Comparison of ENCODE assay signal across 8 cellular contexts in the genomic region with DNA sequence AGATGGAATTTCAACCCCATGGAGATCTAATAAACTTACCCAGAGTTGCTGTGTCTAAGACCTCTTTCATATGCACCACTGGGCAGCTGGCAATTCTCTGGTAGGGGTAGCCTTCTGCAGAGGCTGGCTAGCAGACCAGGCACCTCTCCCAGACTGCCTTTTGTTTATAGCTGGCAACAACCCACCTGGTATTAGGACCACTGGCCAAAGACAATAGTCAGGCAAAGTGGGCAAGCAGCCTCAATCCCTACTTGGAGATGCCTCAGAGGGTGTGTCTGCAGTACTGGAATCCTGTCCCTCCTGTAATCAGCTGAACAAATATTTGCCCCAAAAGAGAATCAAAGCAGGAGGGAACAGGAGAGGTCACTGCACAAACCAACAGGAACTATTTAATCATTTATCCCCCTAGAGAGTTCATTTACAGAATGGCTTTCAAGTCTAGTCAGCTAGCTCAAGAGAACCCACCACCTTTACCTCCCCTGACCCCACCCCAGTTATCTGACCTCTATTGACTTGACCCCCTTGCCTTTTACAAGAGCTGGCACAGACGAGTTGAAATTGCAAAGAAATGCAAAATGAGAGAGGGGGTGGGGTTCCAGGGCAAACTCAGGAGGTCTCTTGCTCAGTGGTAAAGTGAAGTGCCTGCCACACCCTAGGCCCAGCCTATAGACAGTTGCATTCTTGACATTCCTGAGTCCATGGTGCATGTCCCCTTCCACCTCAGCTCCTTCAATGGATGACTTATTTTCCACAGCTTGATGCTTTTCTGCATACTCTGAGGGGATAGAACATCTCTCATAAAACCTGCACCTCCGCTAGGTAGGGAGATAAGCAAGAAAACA. TPM values are rescaled to one million over a fixed set of nuclear protein-coding genes. Genes with fewer than 3 reads are reported as not detected.
DNase-seq lines count a peak whose midpoint lies in the region; FAIRE-seq and TF ChIP-seq lines count a peak whose summit lies in the region.

No MANE protein-coding gene starts in this region.

- H3K9me2 ChIP-seq in OCI-LY7 (ENCODE audit: insufficient read depth, low read length), result no peaks in the 10 kb centered on the region

- H2AFZ ChIP-seq in OCI-LY7 (ENCODE audit: low read length), result no peak overlapping the region

- intact Hi-C loops in OCI-LY7 (cut with micrococcal nuclease; ENCODE audit: unreplicated experiment), result loop anchor here (5.0 kb wide), 1 partner anchor 153 kb away; no protein-coding TSS in a partner anchor

- POLR2A ChIA-PET in OCI-LY7 (lab: Charles Lee), result interaction anchor here (0.6 to 2.8 kb wide), 13 partner anchors 10 to 164 kb away, joined by 3 to 22 read pairs (median 4); no protein-coding TSS in a partner anchor

- H3K36me3 ChIP-seq in OCI-LY7 (ENCODE audit: insufficient read depth, low read length), result peaks cover 65% of the 10 kb centered on the region
- no peaks in the 10 kb centered on the region for H3K36me3 ChIP-seq in effector memory CD4-positive, alpha-beta T cell (ENCODE audit: control insufficient read depth, insufficient read depth, low read length)

- H3K4me3 ChIP-seq in OCI-LY7 (ENCODE audit: low read depth, low read length, poor library complexity, severe bottlenecking), result peak overlapping the region; percentile 95
- H3K4me3 ChIP-seq in effector memory CD4-positive, alpha-beta T cell (ENCODE audit: insufficient read depth, low read depth, low read length, poor library complexity, severe bottlenecking), result peak overlapping the region; percentile 98

- H3K9me3 ChIP-seq in OCI-LY7 (ENCODE audit: low read length), result no peaks in the 10 kb centered on the region
- no peaks in the 10 kb centered on the region for H3K9me3 ChIP-seq in effector memory CD4-positive, alpha-beta T cell (ENCODE audit: control insufficient read depth, low read length)

- peaks cover 25% of the 10 kb centered on the region; the same call in 1 of the 2 replicates for H4K20me1 ChIP-seq in OCI-LY7 (ENCODE audit: insufficient read depth, low read length)

- no peak for TF ChIP-seq POLR2A in H54 (IDR thresholded peaks at IDR 0.05; ENCODE audit: low read depth, low read length)

- TF ChIP-seq CTCF in OCI-LY7 (conservative IDR thresholded peaks at IDR 0.05; ENCODE audit: low read length), result no peak

- H3K79me2 ChIP-seq in OCI-LY7 (ENCODE audit: insufficient read depth, low read depth, low read length), result peaks cover 80% of the 10 kb centered on the region

- H3K27me3 ChIP-seq in effector memory CD4-positive, alpha-beta T cell (replicated peaks; ENCODE audit: control insufficient read depth, insufficient read depth, low read length, poor library complexity, severe bottlenecking), result no peaks in the 10 kb centered on the region

- H3K4me1 ChIP-seq in OCI-LY7 (ENCODE audit: insufficient read depth, low read length, poor library complexity, severe bottlenecking), result peaks cover 53% of the 10 kb centered on the region
- peaks cover 45% of the 10 kb centered on the region for H3K4me1 ChIP-seq in effector memory CD4-positive, alpha-beta T cell (ENCODE audit: control insufficient read depth, insufficient read depth, low read length, poor library complexity, severe bottlenecking)

- peak overlapping the region; percentile 94 for H3K4me2 ChIP-seq in OCI-LY7 (ENCODE audit: low read length)

- H3K27ac ChIP-seq in OCI-LY7 (ENCODE audit: low read depth, low read length, poor library complexity, severe bottlenecking), result peak overlapping the region; percentile 89
- H3K27ac ChIP-seq in effector memory CD4-positive, alpha-beta T cell (ENCODE audit: insufficient read depth, low read length, poor library complexity, severe bottlenecking), result peak overlapping the region; percentile 97

- FAIRE-seq in H54 (lab: Jason Lieb, UNC), result no peak

- CTCF ChIA-PET in OCI-LY7 (lab: Charles Lee; ENCODE audit: unreplicated experiment), result interaction anchor here (0.5 to 2.4 kb wide), 4 partner anchors 21 to 58 kb away, joined by 3 to 11 read pairs (median 4); no protein-coding TSS in a partner anchor

- peak; percentile 40 for DNase-seq in H54 (ENCODE audit: insufficient read length, low spot score)
- no peak for DNase-seq in OCI-LY7 (ENCODE audit: low spot score)
- no peak for DNase-seq in effector memory CD4-positive, alpha-beta T cell
- DNase-seq in myocyte (ENCODE audit: low read depth), result peak; percentile 49
- DNase-seq in NCI-H187 treated with DMSO at 0.1 percent for 48 hours (lab: John Stamatoyannopoulos, UW), result no peak
- no peak for DNase-seq in NCI-H2171 treated with DMSO at 0.1 percent for 48 hours (lab: John Stamatoyannopoulos, UW)
- DNase-seq in NCI-H524 (lab: John Stamatoyannopoulos, UW), result no peak
- no peak for DNase-seq in cerebellar cortex (ENCODE audit: low spot score)

- BruUV-seq in OCI-LY7 (replicated peaks; lab: Mats Ljungman, UMichigan), result no TSS peak

RNA-seq across cellular contexts. Expression of a gene that starts 2.8 kb away (rescaled TPM):
- 83.2 and 88.8 TPM in 2 replicates for total RNA-seq in OCI-LY7 (2014; rRNA removed; shearing (Covaris generic))
- total RNA-seq in OCI-LY7 (2022), result 64.2 and 71.5 TPM in 2 replicates
- total RNA-seq in myocyte, result 172 and 239 TPM in 2 replicates
- 181 TPM for polyA plus RNA-seq in myocyte (2012)

RNA-seq across cellular contexts. Expression of a gene that starts 19.2 kb away (rescaled TPM):
- 121 and 134 TPM in 2 replicates for total RNA-seq in OCI-LY7 (2014; rRNA removed; shearing (Covaris generic))
- total RNA-seq in OCI-LY7 (2022), result 173 and 183 TPM in 2 replicates
- total RNA-seq in myocyte, result 7.0 and 10.5 TPM in 2 replicates
- polyA plus RNA-seq in myocyte (2012), result 1.8 TPM

Comparison
In these comparisons a context has a peak if more than half of its experiments do, and no peak if none do; other contexts are left out.
1. DNase-seq: peak in H54 (single experiment) and myocyte (single experiment); none in OCI-LY7 (single experiment), effector memory CD4-positive, alpha-beta T cell (0 of 3), NCI-H187 treated with DMSO at 0.1 percent for 48 hours (single experiment), NCI-H2171 treated with DMSO at 0.1 percent for 48 hours (single experiment), NCI-H524 (0 of 2) and cerebellar cortex (single experiment).
2. RNA of a gene that starts 19.2 kb away (total RNA-seq): 121 to 183 TPM in OCI-LY7; 7.0 to 10.5 TPM in myocyte; every median in the first group is over 10 times any median in the second.